1 cellular context compared by ENCODE assay signal in genomic region chr10:97292097-97292861, GRCh38.
TF ChIP-seq lines count a peak whose summit lies in the region.

TSS of gene ARHGAP19 (minus strand) at chr10:97292637. CDS start at chr10:97292627, 10 bp downstream.

TF ChIP-seq in HepG2, 621 proteins besides CTCF, POLR2A, EP300 and RAD21 (continued from another document and continues in another):
- TF ChIP-seq ZMAT5 (CRISPR knock-in tag; IDR thresholded peaks at IDR 0.05; ENCODE audit: borderline replicate concordance, low read depth), result no peak
- no peak for TF ChIP-seq DNMT1 (CRISPR knock-in tag; IDR thresholded peaks at IDR 0.05)
- peak; percentile 42; the same call in 1 of the 2 replicates for TF ChIP-seq HDAC2 (CRISPR knock-in tag; IDR thresholded peaks at IDR 0.05)
- peak; percentile 75; the same call in 1 of the 2 replicates for TF ChIP-seq ZBTB2 (CRISPR knock-in tag; IDR thresholded peaks at IDR 0.05; ENCODE audit: low read depth)
- TF ChIP-seq, protein P1, sequence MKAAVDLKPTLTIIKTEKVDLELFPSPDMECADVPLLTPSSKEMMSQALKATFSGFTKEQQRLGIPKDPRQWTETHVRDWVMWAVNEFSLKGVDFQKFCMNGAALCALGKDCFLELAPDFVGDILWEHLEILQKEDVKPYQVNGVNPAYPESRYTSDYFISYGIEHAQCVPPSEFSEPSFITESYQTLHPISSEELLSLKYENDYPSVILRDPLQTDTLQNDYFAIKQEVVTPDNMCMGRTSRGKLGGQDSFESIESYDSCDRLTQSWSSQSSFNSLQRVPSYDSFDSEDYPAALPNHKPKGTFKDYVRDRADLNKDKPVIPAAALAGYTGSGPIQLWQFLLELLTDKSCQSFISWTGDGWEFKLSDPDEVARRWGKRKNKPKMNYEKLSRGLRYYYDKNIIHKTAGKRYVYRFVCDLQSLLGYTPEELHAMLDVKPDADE (CRISPR knock-in tag; IDR thresholded peaks at IDR 0.05), result no peak
- peak; percentile 86 for TF ChIP-seq CREB1 (IDR thresholded peaks at IDR 0.05)
- peak; percentile 92 for TF ChIP-seq CREB1 (CRISPR knock-in tag; IDR thresholded peaks at IDR 0.05)
- TF ChIP-seq ZNF558 (CRISPR knock-in tag; IDR thresholded peaks at IDR 0.05; ENCODE audit: borderline replicate concordance), result no peak; the same call in 1 of the 2 replicates
- TF ChIP-seq ADNP (CRISPR knock-in tag; IDR thresholded peaks at IDR 0.05), result no peak
- no peak for TF ChIP-seq ZNF766 (CRISPR knock-in tag; IDR thresholded peaks at IDR 0.05; ENCODE audit: borderline replicate concordance)
- TF ChIP-seq SAP130 (CRISPR knock-in tag; IDR thresholded peaks at IDR 0.05; ENCODE audit: low read depth), result peak; percentile 87
- no peak for TF ChIP-seq ZNF775 (CRISPR knock-in tag; IDR thresholded peaks at IDR 0.05; ENCODE audit: borderline replicate concordance)
- TF ChIP-seq ZBTB1 (CRISPR knock-in tag; IDR thresholded peaks at IDR 0.05; ENCODE audit: borderline replicate concordance), result no peak
- TF ChIP-seq ZMYM4 (CRISPR knock-in tag; IDR thresholded peaks at IDR 0.05), result no peak; the same call in 1 of the 2 replicates
- TF ChIP-seq MLXIP (CRISPR knock-in tag; IDR thresholded peaks at IDR 0.05; ENCODE audit: borderline replicate concordance), result no peak
- 0 out of 2 replicates have a peak, but pooled peaks have one; percentile 21 for TF ChIP-seq ZNF264 (CRISPR knock-in tag; IDR thresholded peaks at IDR 0.05)
- TF ChIP-seq ZNF318 (CRISPR knock-in tag; IDR thresholded peaks at IDR 0.05), result no peak
- no peak for TF ChIP-seq HOXA9 (CRISPR knock-in tag; IDR thresholded peaks at IDR 0.05; ENCODE audit: borderline replicate concordance)
- TF ChIP-seq ZNF431 (CRISPR knock-in tag; IDR thresholded peaks at IDR 0.05; ENCODE audit: borderline replicate concordance, low read depth), result 0 out of 2 replicates have a peak, but pooled peaks have one; percentile 57
- TF ChIP-seq CERS6 (CRISPR knock-in tag; IDR thresholded peaks at IDR 0.05), result no peak
- TF ChIP-seq GATAD2A (CRISPR knock-in tag; IDR thresholded peaks at IDR 0.05), result no peak
- no peak; the same call in 1 of the 2 replicates for TF ChIP-seq ZBTB21 (CRISPR knock-in tag; IDR thresholded peaks at IDR 0.05)
- TF ChIP-seq DNMT3B (CRISPR knock-in tag; conservative IDR thresholded peaks at IDR 0.05), result no peak
- TF ChIP-seq GTF2F1 (IDR thresholded peaks at IDR 0.05; ENCODE audit: low read length), result no peak
- TF ChIP-seq ISL2 (CRISPR knock-in tag; IDR thresholded peaks at IDR 0.05), result peak; percentile 21; the same call in 1 of the 2 replicates
- TF ChIP-seq FOSL1 (CRISPR knock-in tag; IDR thresholded peaks at IDR 0.05; ENCODE audit: borderline replicate concordance), result no peak
- no peak for TF ChIP-seq ZNF746 (CRISPR knock-in tag; IDR thresholded peaks at IDR 0.05)
- no peak for TF ChIP-seq HOXA7 (CRISPR knock-in tag; IDR thresholded peaks at IDR 0.05)
- TF ChIP-seq ZBTB10 (CRISPR knock-in tag; IDR thresholded peaks at IDR 0.05; ENCODE audit: borderline replicate concordance), result no peak
- TF ChIP-seq ZNF816 (CRISPR knock-in tag; IDR thresholded peaks at IDR 0.05; ENCODE audit: borderline replicate concordance), result no peak
- TF ChIP-seq STAG1 (CRISPR knock-in tag; IDR thresholded peaks at IDR 0.05), result peak; percentile 40
- TF ChIP-seq ZFP36L2 (CRISPR knock-in tag; IDR thresholded peaks at IDR 0.05), result no peak
- no peak; the same call in 1 of the 2 replicates for TF ChIP-seq ZKSCAN8 (CRISPR knock-in tag; IDR thresholded peaks at IDR 0.05; ENCODE audit: borderline replicate concordance)
- TF ChIP-seq ZNF83 (CRISPR knock-in tag; IDR thresholded peaks at IDR 0.05; ENCODE audit: borderline replicate concordance), result peak; percentile 85; the same call in 1 of the 2 replicates
- peak; percentile 84 for TF ChIP-seq HCFC1 (IDR thresholded peaks at IDR 0.05; ENCODE audit: low read depth, low read length)
- peak; percentile 44; the same call in 1 of the 2 replicates for TF ChIP-seq MED1 (CRISPR knock-in tag; IDR thresholded peaks at IDR 0.05)
- TF ChIP-seq, protein P2, sequence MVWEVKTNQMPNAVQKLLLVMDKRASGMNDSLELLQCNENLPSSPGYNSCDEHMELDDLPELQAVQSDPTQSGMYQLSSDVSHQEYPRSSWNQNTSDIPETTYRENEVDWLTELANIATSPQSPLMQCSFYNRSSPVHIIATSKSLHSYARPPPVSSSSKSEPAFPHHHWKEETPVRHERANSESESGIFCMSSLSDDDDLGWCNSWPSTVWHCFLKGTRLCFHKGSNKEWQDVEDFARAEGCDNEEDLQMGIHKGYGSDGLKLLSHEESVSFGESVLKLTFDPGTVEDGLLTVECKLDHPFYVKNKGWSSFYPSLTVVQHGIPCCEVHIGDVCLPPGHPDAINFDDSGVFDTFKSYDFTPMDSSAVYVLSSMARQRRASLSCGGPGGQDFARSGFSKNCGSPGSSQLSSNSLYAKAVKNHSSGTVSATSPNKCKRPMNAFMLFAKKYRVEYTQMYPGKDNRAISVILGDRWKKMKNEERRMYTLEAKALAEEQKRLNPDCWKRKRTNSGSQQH (CRISPR knock-in tag; IDR thresholded peaks at IDR 0.05; ENCODE audit: low read depth), result no peak
- peak; percentile 64 for TF ChIP-seq BRD4 (CRISPR knock-in tag; IDR thresholded peaks at IDR 0.05)
- peak; percentile 81 for TF ChIP-seq SP4 (CRISPR knock-in tag; IDR thresholded peaks at IDR 0.05)
